In genomic region chr17:47663997-47664941, GRCh38 we compare ENCODE assay signal across 8 cellular contexts. TPM values are rescaled to one million over a fixed set of nuclear protein-coding genes. Genes with fewer than 3 reads are reported as not detected.
DNase-seq lines count a peak whose midpoint lies in the region; ATAC-seq and TF ChIP-seq lines count a peak whose summit lies in the region.

No MANE protein-coding gene starts in this region.

- H3K27ac ChIP-seq in PC-9, result no peak overlapping the region
- no peak overlapping the region for H3K27ac ChIP-seq in neuronal stem cell (replicated peaks; ENCODE audit: low read length)
- H3K27ac ChIP-seq in thyroid gland, result no peak overlapping the region

- no peak overlapping the region for H2AK5ac ChIP-seq in neuronal stem cell (ENCODE audit: low read depth, low read length)

- H3K79me1 ChIP-seq in neuronal stem cell (ENCODE audit: low read depth, low read length), result peaks cover 3% of the 10 kb centered on the region

- H3K23ac ChIP-seq in neuronal stem cell (ENCODE audit: low read depth, low read length, poor library complexity), result no peak overlapping the region

- no peak overlapping the region for H2BK120ac ChIP-seq in neuronal stem cell (ENCODE audit: low read depth, low read length)

- POLR2A ChIA-PET in PC-9 (lab: Charles Lee; ENCODE audit: unreplicated experiment), result no interaction called here

- no CpG with 5 or more reads among the region's 6 CpGs for WGBS in neuronal stem cell (ENCODE audit: extremely low coverage in 2 of 2, insufficient read length in 2 of 2, insufficient replicate concordance in 1 of 2), 2 donors
- 45 to 48% methylated on average over 6 of the region's 6 CpGs for WGBS in thyroid gland, 2 donors

- peaks cover 83% of the 10 kb centered on the region for H3F3A ChIP-seq in PC-9 (ENCODE audit: insufficient read depth, low read depth)

- no peak for TF ChIP-seq EP300 in Ishikawa (IDR thresholded peaks at IDR 0.05; ENCODE audit: borderline replicate concordance)

- peaks cover 42% of the 10 kb centered on the region for H3K79me2 ChIP-seq in PC-9 (ENCODE audit: low read depth)

- H3K4me1 ChIP-seq in PC-9 (replicated peaks; ENCODE audit: insufficient read depth) (no peaks in the 10 kb centered on the region), neuronal stem cell (ENCODE audit: control insufficient read depth in 2 of 2, insufficient read depth in 1 of 2, low read depth in 1 of 2, low read length in 2 of 2) (peaks cover 0 to 2% of the 10 kb centered on the region in 2 donors), thyroid gland (no peaks in the 10 kb centered on the region)

- H2BK15ac ChIP-seq in neuronal stem cell (ENCODE audit: low read length), result no peak overlapping the region

- no peak for TF ChIP-seq POLR2A in thyroid gland (IDR thresholded peaks at IDR 0.05)

- no peak overlapping the region for H4K91ac ChIP-seq in neuronal stem cell (ENCODE audit: low read depth, low read length, poor library complexity)

- peaks cover 85% of the 10 kb centered on the region for H4K20me1 ChIP-seq in PC-9 (ENCODE audit: insufficient read depth)

- H3K9me3 ChIP-seq in PC-9 (ENCODE audit: insufficient read depth, low read depth) (no peaks in the 10 kb centered on the region), neuronal stem cell (replicated peaks in 1 of 2; ENCODE audit: control insufficient read depth in 2 of 2, insufficient read depth in 1 of 2, low read depth in 1 of 2, low read length in 2 of 2) (no peaks in the 10 kb centered on the region), thyroid gland (no peaks in the 10 kb centered on the region)

- H3K4me2 ChIP-seq in PC-9 (no peak overlapping the region), neuronal stem cell (ENCODE audit: insufficient read depth, low read length, poor library complexity, severe bottlenecking) (no peak overlapping the region)

- H3K9me2 ChIP-seq in PC-9 (ENCODE audit: insufficient read depth), result no peaks in the 10 kb centered on the region

- TF ChIP-seq CTCF in PC-9 (conservative IDR thresholded peaks at IDR 0.05) (peak; percentile 91), fibroblast of mammary gland (conservative IDR thresholded peaks at IDR 0.05; ENCODE audit: control insufficient read depth, insufficient read depth, low read depth, low read length) (peak; percentile 83), thyroid gland (IDR thresholded peaks at IDR 0.05) (peak; percentile 43 to 78 (median 73))

- ATAC-seq in HG03469 (IDR thresholded peaks at IDR 0.05; ENCODE audit: unreplicated experiment), result no peak

- no peak overlapping the region for H3K9ac ChIP-seq in neuronal stem cell (ENCODE audit: low read depth, low read length, poor library complexity)

- intact Hi-C loops in PC-9 (cut with micrococcal nuclease; ENCODE audit: unreplicated experiment), result no loop called here
- intact Hi-C loops in thyroid gland (cut with DNase I), result loop anchor here (10.0 kb wide), 1 partner anchor 141 kb away; no protein-coding TSS in a partner anchor

- peak; percentile 25; the same call in 1 of the 2 replicates for TF ChIP-seq RAD21 in Ishikawa (IDR thresholded peaks at IDR 0.05; ENCODE audit: low read depth)

- H2BK12ac ChIP-seq in neuronal stem cell (ENCODE audit: low read length), result no peak overlapping the region

- no peak overlapping the region for H2BK5ac ChIP-seq in neuronal stem cell (ENCODE audit: low read length)

- no peak overlapping the region for H3K14ac ChIP-seq in neuronal stem cell (ENCODE audit: low read length)

- no TSS peak for BruUV-seq in PC-9 (replicated peaks; lab: Mats Ljungman, UMichigan)

- peak; percentile 57 for DNase-seq in DMS114 treated with DMSO at 0.1 percent for 48 hours (lab: John Stamatoyannopoulos, UW; ENCODE audit: unreplicated experiment)
- peak; percentile 41 to 50 for DNase-seq in PC-9
- peak; percentile 65 to 70 for DNase-seq in activated T-cell treated with anti-CD3 and anti-CD28 coated beads, Interleukin-2, amount 50 U/mL, for 48 hours
- peak; percentile 68 for DNase-seq in fibroblast of mammary gland (ENCODE audit: low read depth)
- DNase-seq in neuronal stem cell (ENCODE audit: low spot score), result peak; percentile 63
- peak; percentile 64 to 71 for DNase-seq in thyroid gland

- CTCF ChIA-PET in PC-9 (lab: Charles Lee), result interaction anchor here (0.5 to 0.6 kb wide), 2 partner anchors 19 kb away, joined by 3 to 4 read pairs; no protein-coding TSS in a partner anchor

- no peak overlapping the region for H4K8ac ChIP-seq in neuronal stem cell (ENCODE audit: low read depth, low read length)

- no peak overlapping the region for H3K4ac ChIP-seq in neuronal stem cell (ENCODE audit: low read length)

- no peak overlapping the region for H2AFZ ChIP-seq in PC-9
- H2AFZ ChIP-seq in neuronal stem cell (ENCODE audit: low read length), result no peak overlapping the region

- H3K36me3 ChIP-seq in PC-9 (ENCODE audit: low read depth), result peaks cover 81% of the 10 kb centered on the region
- H3K36me3 ChIP-seq in neuronal stem cell (replicated peaks in 1 of 2; ENCODE audit: control insufficient read depth in 2 of 2, insufficient read depth in 2 of 2, low read length in 2 of 2), result peaks cover 33 to 98% of the 10 kb centered on the region in 2 donors
- peaks cover 70 to 82% of the 10 kb centered on the region in 2 donors for H3K36me3 ChIP-seq in thyroid gland

- H3K27me3 ChIP-seq in PC-9 (ENCODE audit: insufficient read depth, low read depth) (no peaks in the 10 kb centered on the region), neuronal stem cell (ENCODE audit: control insufficient read depth in 3 of 3, insufficient read depth in 3 of 3, low read depth in 1 of 3, low read length in 3 of 3) (no peaks in the 10 kb centered on the region), thyroid gland (no peaks in the 10 kb centered on the region)

- H3K18ac ChIP-seq in neuronal stem cell (ENCODE audit: low read length), result no peak overlapping the region

- H3K4me3 ChIP-seq in PC-9 (no peak overlapping the region), fibroblast of mammary gland (ENCODE audit: control insufficient read depth, low read depth, low read length) (no peak overlapping the region), neuronal stem cell (ENCODE audit: low read length in 2 of 2) (no peak overlapping the region), thyroid gland (replicated peaks in 1 of 3) (no peak overlapping the region)

TF ChIP-seq in Ishikawa, 13 proteins besides CTCF, POLR2A, EP300 and RAD21:
- no peak for TF ChIP-seq TCF12 (IDR thresholded peaks at IDR 0.05; ENCODE audit: low read depth)
- no peak for TF ChIP-seq YY1 (IDR thresholded peaks at IDR 0.05; ENCODE audit: low read depth)
- no peak for TF ChIP-seq MAX (IDR thresholded peaks at IDR 0.05)
- TF ChIP-seq TEAD4 (IDR thresholded peaks at IDR 0.05), result no peak
- no peak for TF ChIP-seq REST (IDR thresholded peaks at IDR 0.05; ENCODE audit: low read depth)
- TF ChIP-seq CEBPB (IDR thresholded peaks at IDR 0.05), result no peak

RNA-seq across cellular contexts. Expression of gene KPNB1, which starts 14.6 kb away (rescaled TPM):
- total RNA-seq in PC-9 (2021), result 305 and 306 TPM in 2 replicates
- polyA plus RNA-seq in neuronal stem cell (2013, experiment 1 of 2), result 208 TPM
- polyA plus RNA-seq in neuronal stem cell (2013, experiment 2 of 2), result 239 TPM
- 100 to 1,000 TPM; 134 to 207 (median 170) TPM for total RNA-seq in thyroid gland

RNA-seq across cellular contexts. Expression of gene TBKBP1, which starts 29.7 kb away (rescaled TPM):
- 3.3 and 4.9 TPM in 2 replicates for total RNA-seq in PC-9 (2021)
- 12.8 TPM for polyA plus RNA-seq in neuronal stem cell (2013, experiment 1 of 2)
- polyA plus RNA-seq in neuronal stem cell (2013, experiment 2 of 2), result 13.4 TPM
- 10 to 100 TPM in 2 of 4 donors, 1 to 10 TPM in 2; 8.2 to 11.0 (median 10.0) TPM for total RNA-seq in thyroid gland
